Comparison of ENCODE assay signal across 7 cellular contexts in genomic region chr3:142180761-142181362, GRCh38. TPM values are rescaled to one million over a fixed set of nuclear protein-coding genes. Genes with fewer than 3 reads are reported as not detected.
DNase-seq lines count a peak whose midpoint lies in the region; ATAC-seq, FAIRE-seq and TF ChIP-seq lines count a peak whose summit lies in the region.

No MANE protein-coding gene starts in this region.

- no peaks in the 10 kb centered on the region for H3K9me3 ChIP-seq in DOHH2 (ENCODE audit: control insufficient read depth, insufficient read depth, low read length)
- no peaks in the 10 kb centered on the region for H3K9me3 ChIP-seq in pancreas

- peak; percentile 32 for DNase-seq in SW480 (ENCODE audit: low spot score)
- DNase-seq in fibroblast of gingiva (ENCODE audit: low read depth), result peak; percentile 34
- DNase-seq in pancreas, result peak in 1 of 6 donors; percentile 22

- TF ChIP-seq CTCF in DOHH2 (IDR thresholded peaks at IDR 0.05; ENCODE audit: low read depth, low read length, poor library complexity, severe bottlenecking) (peak; percentile 64), pancreas (IDR thresholded peaks at IDR 0.05) (peak in 1 of 4 donors; percentile 22)

- ATAC-seq in HG03159 (IDR thresholded peaks at IDR 0.05; ENCODE audit: unreplicated experiment), result peak; percentile 65
- ATAC-seq in pancreas, result peak in 3 of 4 donors; percentile 55 to 64 (median 56)
- ATAC-seq in GM18858 (IDR thresholded peaks at IDR 0.05; ENCODE audit: unreplicated experiment), result no peak
- no peak for ATAC-seq in HG03097 (IDR thresholded peaks at IDR 0.05; ENCODE audit: low FRiP score, unreplicated experiment)

- H3K4me2 ChIP-seq in DOHH2 (ENCODE audit: low read length), result no peak overlapping the region

- H3K4me3 ChIP-seq in DOHH2 (ENCODE audit: low read length) (no peak overlapping the region), pancreas (no peak overlapping the region)

- no peak for FAIRE-seq in pancreas (lab: Jason Lieb, UNC)

- no peaks in the 10 kb centered on the region for H3K79me2 ChIP-seq in DOHH2 (ENCODE audit: control insufficient read depth, low read length)

- H4K20me1 ChIP-seq in DOHH2 (ENCODE audit: control insufficient read depth, insufficient read depth, low read depth, low read length), result no peaks in the 10 kb centered on the region

- H3K27me3 ChIP-seq in DOHH2 (ENCODE audit: control insufficient read depth, low read length), result no peaks in the 10 kb centered on the region
- H3K27me3 ChIP-seq in pancreas, result no peaks in the 10 kb centered on the region

- H3K9me2 ChIP-seq in DOHH2 (replicated peaks; ENCODE audit: control insufficient read depth, low read length), result no peaks in the 10 kb centered on the region

- H3K27ac ChIP-seq in DOHH2 (ENCODE audit: low read depth, low read length) (no peak overlapping the region), pancreas (no peak overlapping the region)

- no peaks in the 10 kb centered on the region for H3K4me1 ChIP-seq in DOHH2 (ENCODE audit: control insufficient read depth, low read length)
- no peaks in the 10 kb centered on the region for H3K4me1 ChIP-seq in pancreas

- intact Hi-C loops in pancreas (cut with DNase I), result no loop called here

- 91 to 92% methylated on average over 6 of the region's 6 CpGs for WGBS in pancreas, 2 donors

- H3F3A ChIP-seq in DOHH2 (ENCODE audit: control insufficient read depth, insufficient read depth), result no peaks in the 10 kb centered on the region

- H3K36me3 ChIP-seq in DOHH2 (ENCODE audit: control insufficient read depth, low read length) (peaks cover 11% of the 10 kb centered on the region), pancreas (peaks cover 0 to 15% (median 0%) of the 10 kb centered on the region in 3 donors)

RNA-seq across cellular contexts. Expression of gene TFDP2, which starts 31.5 kb away (rescaled TPM):
- total RNA-seq in pancreas, result 10 to 100 TPM; 14.8 to 25.7 (median 17.4) TPM
- polyA plus RNA-seq in pancreas, result 1 to 10 TPM; 4.6 to 6.9 TPM

RNA-seq across cellular contexts. Expression of gene GK5, which starts 44.5 kb away (rescaled TPM):
- total RNA-seq in pancreas, result 10 to 100 TPM in 2 of 6 donors, 1 to 10 TPM in 4; 5.4 to 12.2 (median 8.3) TPM
- 1 to 10 TPM; 5.2 to 6.9 TPM for polyA plus RNA-seq in pancreas

Comparison
In these comparisons a context has a peak if more than half of its experiments do, and no peak if none do; other contexts are left out.
1. ATAC-seq: peak in HG03159 (single experiment) and pancreas (3 of 4); none in GM18858 (single experiment) and HG03097 (single experiment).